ENCODE assay signal across 8 cellular contexts in the genomic region with DNA sequence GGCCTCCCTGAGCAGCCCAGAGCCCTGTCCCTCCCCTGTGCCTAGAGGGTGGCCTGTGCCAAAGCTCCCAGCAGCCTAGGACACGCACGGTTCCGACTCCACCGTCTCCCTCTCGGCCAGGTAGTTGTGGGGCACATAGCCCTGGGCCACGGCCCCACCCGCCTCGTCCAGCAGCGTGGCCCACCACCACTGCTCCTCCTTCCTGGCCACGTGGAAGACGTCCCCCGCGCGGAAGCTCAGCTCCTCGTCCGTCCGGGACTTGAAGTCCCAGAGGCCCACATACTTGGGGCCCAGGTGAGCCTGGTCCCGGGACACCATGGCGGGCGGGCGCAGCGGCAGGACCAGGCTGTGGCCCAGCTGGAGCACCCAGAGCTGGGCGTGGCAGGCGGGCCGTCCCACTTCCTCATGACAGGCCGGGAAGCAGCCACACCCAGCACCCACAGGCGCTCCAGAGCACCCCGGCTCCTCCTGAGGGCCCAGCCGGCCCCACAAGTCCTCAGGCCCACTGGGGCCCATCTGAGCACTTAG. TPM values are rescaled to one million over a fixed set of nuclear protein-coding genes. Genes with fewer than 3 reads are reported as not detected.
DNase-seq lines count a peak whose midpoint lies in the region; ATAC-seq and TF ChIP-seq lines count a peak whose summit lies in the region.

A gene (minus strand): TSS at position 380 of the 528 bp plus-strand sequence. CDS start 62 bp downstream, at position 318.

- H3K4me3 ChIP-seq in suprapubic skin: peak within 1 kb of the TSS; percentile 49

- ATAC-seq in HG03460 (IDR thresholded peaks at IDR 0.05; ENCODE audit: unreplicated experiment): peak; percentile 24
- ATAC-seq in GM18502 (IDR thresholded peaks at IDR 0.05; ENCODE audit: poor library complexity, unreplicated experiment): no peak

- intact Hi-C loops in activated CD4-positive, alpha-beta T cell treated with anti-CD3 and anti-CD28 coated beads, Interleukin-2, amount 10 ng/mL, durations not matched to agents 24 days and 14 days (cut with micrococcal nuclease): loop anchor here (1.0 to 5.0 kb wide), 8 partner anchors 16 to 525 kb away; a partner anchor contains a TSS
- intact Hi-C loops in activated T-helper 1 cell treated with anti-CD3 and anti-CD28 coated beads, Interleukin-12 subunit alpha, Interleukin-12 subunit beta, Interleukin-2, Interleukin-4 antibody, amounts not matched to agents 30 ng/mL and 10 ng/mL and 1 ng/mL, durations not matched to agents 14 hours and 24 hours and 36 hours (cut with micrococcal nuclease): loop anchor here (1.0 to 5.0 kb wide), 9 partner anchors 16 to 526 kb away; a partner anchor contains a TSS

- H3K4me1 Mint-ChIP-seq in activated CD4-positive, alpha-beta T cell treated with anti-CD3 and anti-CD28 coated beads, Interleukin-2, amount 10 ng/mL, durations not matched to agents 24 days and 14 days: peaks cover 12% of the 10 kb centered on the region
- no peaks in the 10 kb centered on the region for H3K4me1 Mint-ChIP-seq in activated T-helper 1 cell treated with anti-CD3 and anti-CD28 coated beads, Interleukin-12 subunit alpha, Interleukin-12 subunit beta, Interleukin-2, Interleukin-4 antibody, amounts not matched to agents 30 ng/mL and 10 ng/mL and 1 ng/mL, durations not matched to agents 14 hours and 24 hours and 36 hours (ENCODE audit: low read depth)
- H3K4me1 Mint-ChIP-seq in immature natural killer cell: peaks cover 0 to 4% of the 10 kb centered on the region in 2 donors

- TF ChIP-seq POLR2A in suprapubic skin (IDR thresholded peaks at IDR 0.05): peak in 1 of 2 donors; percentile 7

- no peak for TF ChIP-seq CTCF in suprapubic skin (IDR thresholded peaks at IDR 0.05)

- H3K36me3 ChIP-seq in suprapubic skin: no peaks in the 10 kb centered on the region

- no peaks in the 10 kb centered on the region for H3K9me3 ChIP-seq in suprapubic skin

- peak within 1 kb of the TSS; percentile 87 for H3K27ac ChIP-seq in suprapubic skin

- no peak for TF ChIP-seq EP300 in suprapubic skin (IDR thresholded peaks at IDR 0.05)

- 50% methylated on average over 10 of the region's 29 CpGs for WGBS in suprapubic skin

- no peaks in the 10 kb centered on the region for H3K27me3 Mint-ChIP-seq in activated CD4-positive, alpha-beta T cell treated with anti-CD3 and anti-CD28 coated beads, Interleukin-2, amount 10 ng/mL, durations not matched to agents 24 days and 14 days
- peaks cover 1% of the 10 kb centered on the region for H3K27me3 Mint-ChIP-seq in activated T-helper 1 cell treated with anti-CD3 and anti-CD28 coated beads, Interleukin-12 subunit alpha, Interleukin-12 subunit beta, Interleukin-2, Interleukin-4 antibody, amounts not matched to agents 30 ng/mL and 10 ng/mL and 1 ng/mL, durations not matched to agents 14 hours and 24 hours and 36 hours (ENCODE audit: insufficient read depth)
- peaks cover 0 to 4% (median 3%) of the 10 kb centered on the region in 3 donors for H3K27me3 Mint-ChIP-seq in immature natural killer cell (ENCODE audit: low read depth in 3 of 3)

- no peaks in the 10 kb centered on the region for H3K9me3 Mint-ChIP-seq in activated CD4-positive, alpha-beta T cell treated with anti-CD3 and anti-CD28 coated beads, Interleukin-2, amount 10 ng/mL, durations not matched to agents 24 days and 14 days
- no peaks in the 10 kb centered on the region for H3K9me3 Mint-ChIP-seq in activated T-helper 1 cell treated with anti-CD3 and anti-CD28 coated beads, Interleukin-12 subunit alpha, Interleukin-12 subunit beta, Interleukin-2, Interleukin-4 antibody, amounts not matched to agents 30 ng/mL and 10 ng/mL and 1 ng/mL, durations not matched to agents 14 hours and 24 hours and 36 hours
- H3K9me3 Mint-ChIP-seq in immature natural killer cell: no peaks in the 10 kb centered on the region

- H3K36me3 Mint-ChIP-seq in activated CD4-positive, alpha-beta T cell treated with anti-CD3 and anti-CD28 coated beads, Interleukin-2, amount 10 ng/mL, durations not matched to agents 24 days and 14 days (ENCODE audit: low read depth): no peaks in the 10 kb centered on the region
- no peaks in the 10 kb centered on the region for H3K36me3 Mint-ChIP-seq in activated T-helper 1 cell treated with anti-CD3 and anti-CD28 coated beads, Interleukin-12 subunit alpha, Interleukin-12 subunit beta, Interleukin-2, Interleukin-4 antibody, amounts not matched to agents 30 ng/mL and 10 ng/mL and 1 ng/mL, durations not matched to agents 14 hours and 24 hours and 36 hours (ENCODE audit: low read depth)
- H3K36me3 Mint-ChIP-seq in immature natural killer cell: no peaks in the 10 kb centered on the region

- DNase-seq in activated CD4-positive, alpha-beta T cell treated with anti-CD3 and anti-CD28 coated beads, Interleukin-2, amount 10 ng/mL, durations not matched to agents 24 days and 14 days: peak; percentile 83
- no peak for DNase-seq in activated CD4-positive, alpha-beta T cell treated with anti-CD3 and anti-CD28 coated beads, Interleukin-2, amount 50 U/mL, for 4 hours
- DNase-seq in activated T-helper 1 cell treated with anti-CD3 and anti-CD28 coated beads, Interleukin-12 subunit alpha, Interleukin-12 subunit beta, Interleukin-2, Interleukin-4 antibody, amounts not matched to agents 30 ng/mL and 10 ng/mL and 1 ng/mL, durations not matched to agents 14 hours and 24 hours and 36 hours (ENCODE audit: low spot score): peak; percentile 28
- no peak for DNase-seq in immature natural killer cell
- DNase-seq in suprapubic skin (ENCODE audit: low spot score in 2 of 2): no peak
- no peak for DNase-seq in foreskin melanocyte

- peaks cover 7% of the 10 kb centered on the region for H3K27me3 ChIP-seq in suprapubic skin

- H3K4me1 ChIP-seq in suprapubic skin: peaks cover 85% of the 10 kb centered on the region

- H3K27ac Mint-ChIP-seq in activated CD4-positive, alpha-beta T cell treated with anti-CD3 and anti-CD28 coated beads, Interleukin-2, amount 10 ng/mL, durations not matched to agents 24 days and 14 days: peak within 1 kb of the TSS; percentile 91
- peak within 1 kb of the TSS; percentile 90 for H3K27ac Mint-ChIP-seq in activated T-helper 1 cell treated with anti-CD3 and anti-CD28 coated beads, Interleukin-12 subunit alpha, Interleukin-12 subunit beta, Interleukin-2, Interleukin-4 antibody, amounts not matched to agents 30 ng/mL and 10 ng/mL and 1 ng/mL, durations not matched to agents 14 hours and 24 hours and 36 hours
- peak within 1 kb of the TSS; percentile 21 to 84 (median 67) for H3K27ac Mint-ChIP-seq in immature natural killer cell

- peak within 1 kb of the TSS; percentile 83 for H3K4me3 Mint-ChIP-seq in activated CD4-positive, alpha-beta T cell treated with anti-CD3 and anti-CD28 coated beads, Interleukin-2, amount 10 ng/mL, durations not matched to agents 24 days and 14 days
- peak within 1 kb of the TSS; percentile 68 for H3K4me3 Mint-ChIP-seq in activated T-helper 1 cell treated with anti-CD3 and anti-CD28 coated beads, Interleukin-12 subunit alpha, Interleukin-12 subunit beta, Interleukin-2, Interleukin-4 antibody, amounts not matched to agents 30 ng/mL and 10 ng/mL and 1 ng/mL, durations not matched to agents 14 hours and 24 hours and 36 hours
- H3K4me3 Mint-ChIP-seq in immature natural killer cell: peak within 1 kb of the TSS; percentile 69 to 81 (median 77)

RNA-seq across cellular contexts. Expression of the gene that starts here (rescaled TPM):
- 0.19 and 0.35 TPM in 2 replicates for total RNA-seq in activated CD4-positive, alpha-beta T cell treated with anti-CD3 and anti-CD28 coated beads, Interleukin-2, amount 10 ng/mL, durations not matched to agents 24 days and 14 days
- total RNA-seq in activated T-helper 1 cell treated with anti-CD3 and anti-CD28 coated beads, Interleukin-12 subunit alpha, Interleukin-12 subunit beta, Interleukin-2, Interleukin-4 antibody, amounts not matched to agents 30 ng/mL and 10 ng/mL and 1 ng/mL, durations not matched to agents 14 hours and 24 hours and 36 hours: 0.16 and 0.29 TPM in 2 replicates
- polyA plus RNA-seq in immature natural killer cell: under 1 TPM in 1 of 3 donors, not detected in 2; 0.37 TPM
- 10 to 100 TPM; 58.0 to 70.6 (median 65.6) TPM for total RNA-seq in suprapubic skin

Comparison
In these comparisons a context has a peak if more than half of its experiments do, and no peak if none do; other contexts are left out.
1. RNA of the gene that starts here (total RNA-seq): 58.0 to 70.6 TPM in suprapubic skin; 0.19 to 0.35 TPM in activated CD4-positive, alpha-beta T cell treated with anti-CD3 and anti-CD28 coated beads, Interleukin-2, amount 10 ng/mL, durations not matched to agents 24 days and 14 days and 0.16 to 0.29 TPM in activated T-helper 1 cell treated with anti-CD3 and anti-CD28 coated beads, Interleukin-12 subunit alpha, Interleukin-12 subunit beta, Interleukin-2, Interleukin-4 antibody, amounts not matched to agents 30 ng/mL and 10 ng/mL and 1 ng/mL, durations not matched to agents 14 hours and 24 hours and 36 hours; every median in the first group is over 10 times any median in the second.
2. Peak in DNase-seq in activated CD4-positive, alpha-beta T cell treated with anti-CD3 and anti-CD28 coated beads, Interleukin-2, amount 10 ng/mL, durations not matched to agents 24 days and 14 days; RNA of the gene not detected or under 1 TPM.
3. Peak in DNase-seq in activated T-helper 1 cell treated with anti-CD3 and anti-CD28 coated beads, Interleukin-12 subunit alpha, Interleukin-12 subunit beta, Interleukin-2, Interleukin-4 antibody, amounts not matched to agents 30 ng/mL and 10 ng/mL and 1 ng/mL, durations not matched to agents 14 hours and 24 hours and 36 hours; RNA of the gene not detected or under 1 TPM.
4. Peak in every context shown above with its lines, with median percentiles within 50 percentile points of each other: H3K27ac Mint-ChIP-seq and H3K4me3 Mint-ChIP-seq.